10 cellular contexts compared by ENCODE assay signal in genomic region chr3:127688416-127689265, GRCh38. TPM values are rescaled to one million over a fixed set of nuclear protein-coding genes. Genes with fewer than 3 reads are reported as not detected.
DNase-seq lines count a peak whose midpoint lies in the region; ATAC-seq and TF ChIP-seq lines count a peak whose summit lies in the region.
"Had no signal": no experiment of that assay in that cellular context is flagged by ENCODE, and none has a peak within 500 bp of the region (broad histone marks: within the 10 kb centered on the region; RNA-seq: fewer than 3 reads in every experiment).

No MANE protein-coding gene starts in this region.

- no peak for TF ChIP-seq CTCF in foreskin fibroblast (IDR thresholded peaks at IDR 0.05; ENCODE audit: low read depth, low read length)

- intact Hi-C loops in posterior vena cava (cut with DNase I) = no loop called here

- TF ChIP-seq POLR2A in GM19193 (IDR thresholded peaks at IDR 0.05; ENCODE audit: extremely low read depth, insufficient read depth, insufficient read length) = peak; percentile 44

- DNase-seq in NCI-H82 (lab: John Stamatoyannopoulos, UW) (peak; percentile 91), foreskin fibroblast (peak; percentile 40 to 62), posterior vena cava (ENCODE audit: low spot score) (peak; percentile 51), NCI-H2227 (lab: John Stamatoyannopoulos, UW; ENCODE audit: unreplicated experiment) (no peak)
- DNase-seq in stimulated activated effector memory CD8-positive, alpha-beta T cell treated with anti-CD3 and anti-CD28 coated beads, Interleukin-12 subunit alpha, Interleukin-12 subunit beta, amount 100 ng/mL, for 72 hours (ENCODE audit: low spot score in 2 of 2) = no peak
- DNase-seq: activated CD4-positive, alpha-beta memory T cell treated with anti-CD3 and anti-CD28 coated beads, Interleukin-2, amount 10 ng/mL, durations not matched to agents 7 days and 5 days; DND-41 had no signal

- H3K4me3 ChIP-seq in foreskin fibroblast (ENCODE audit: low read depth in 1 of 2, low read length in 2 of 2) = no peak overlapping the region

- H3K4me3 Mint-ChIP-seq in stimulated activated effector memory CD8-positive, alpha-beta T cell treated with anti-CD3 and anti-CD28 coated beads, Interleukin-12 subunit alpha, Interleukin-12 subunit beta, amount 100 ng/mL, for 72 hours = no peak overlapping the region
- H3K4me3 Mint-ChIP-seq: activated CD4-positive, alpha-beta memory T cell treated with anti-CD3 and anti-CD28 coated beads, Interleukin-2, amount 10 ng/mL, durations not matched to agents 7 days and 5 days had no signal

- H3K27ac Mint-ChIP-seq in stimulated activated effector memory CD8-positive, alpha-beta T cell treated with anti-CD3 and anti-CD28 coated beads, Interleukin-12 subunit alpha, Interleukin-12 subunit beta, amount 100 ng/mL, for 72 hours = no peak overlapping the region
- H3K27ac Mint-ChIP-seq: activated CD4-positive, alpha-beta memory T cell treated with anti-CD3 and anti-CD28 coated beads, Interleukin-2, amount 10 ng/mL, durations not matched to agents 7 days and 5 days had no signal

- no peaks in the 10 kb centered on the region for H3K4me1 Mint-ChIP-seq in stimulated activated effector memory CD8-positive, alpha-beta T cell treated with anti-CD3 and anti-CD28 coated beads, Interleukin-12 subunit alpha, Interleukin-12 subunit beta, amount 100 ng/mL, for 72 hours
- H3K4me1 Mint-ChIP-seq: activated CD4-positive, alpha-beta memory T cell treated with anti-CD3 and anti-CD28 coated beads, Interleukin-2, amount 10 ng/mL, durations not matched to agents 7 days and 5 days had no signal

- no peaks in the 10 kb centered on the region for H3K9me3 Mint-ChIP-seq in stimulated activated effector memory CD8-positive, alpha-beta T cell treated with anti-CD3 and anti-CD28 coated beads, Interleukin-12 subunit alpha, Interleukin-12 subunit beta, amount 100 ng/mL, for 72 hours
- H3K9me3 Mint-ChIP-seq: activated CD4-positive, alpha-beta memory T cell treated with anti-CD3 and anti-CD28 coated beads, Interleukin-2, amount 10 ng/mL, durations not matched to agents 7 days and 5 days had no signal

- peaks cover 7% of the 10 kb centered on the region for H3K36me3 Mint-ChIP-seq in stimulated activated effector memory CD8-positive, alpha-beta T cell treated with anti-CD3 and anti-CD28 coated beads, Interleukin-12 subunit alpha, Interleukin-12 subunit beta, amount 100 ng/mL, for 72 hours

- no peak for ATAC-seq in GM21367 (IDR thresholded peaks at IDR 0.05; ENCODE audit: unreplicated experiment)
- no peak for ATAC-seq in GM21528 (IDR thresholded peaks at IDR 0.05; ENCODE audit: low FRiP score, unreplicated experiment)
- no peak for ATAC-seq in stimulated activated effector memory CD8-positive, alpha-beta T cell treated with anti-CD3 and anti-CD28 coated beads, Interleukin-12 subunit alpha, Interleukin-12 subunit beta, amount 100 ng/mL, for 72 hours

RNA-seq across cellular contexts. Expression of gene ABTB1, which starts 15.9 kb away (rescaled TPM):
- total RNA-seq in posterior vena cava = 10 to 100 TPM; 27.7 to 28.9 TPM

RNA-seq across cellular contexts. Expression of gene PODXL2, which starts 59.7 kb away (rescaled TPM):
- total RNA-seq in posterior vena cava = 1 to 10 TPM; 2.0 to 2.5 TPM

Comparison
In these comparisons a context has a peak if more than half of its experiments do, and no peak if none do; other contexts are left out.
1. DNase-seq: peak in NCI-H82 (single experiment), foreskin fibroblast (2 of 2) and posterior vena cava (single experiment); none in NCI-H2227 (single experiment) and stimulated activated effector memory CD8-positive, alpha-beta T cell treated with anti-CD3 and anti-CD28 coated beads, Interleukin-12 subunit alpha, Interleukin-12 subunit beta, amount 100 ng/mL, for 72 hours (0 of 2).